Comparison of ENCODE assay signal across 1 cellular context in genomic region chr6:29649701-29650673, GRCh38.
TF ChIP-seq lines count a peak whose summit lies in the region.

No MANE protein-coding gene starts in this region.

TF ChIP-seq in HepG2, 621 proteins besides CTCF, POLR2A, EP300 and RAD21 (continued from another document and continues in another):
- no peak for TF ChIP-seq ZNF205 (CRISPR knock-in tag; IDR thresholded peaks at IDR 0.05)
- 0 out of 2 replicates have a peak, but pooled peaks have one; percentile 43 for TF ChIP-seq ZMAT3 (CRISPR knock-in tag; conservative IDR thresholded peaks at IDR 0.05)
- peak; percentile 18; the same call in 1 of the 2 replicates for TF ChIP-seq GABPB1 (CRISPR knock-in tag; IDR thresholded peaks at IDR 0.05)
- TF ChIP-seq ZBTB42 (CRISPR knock-in tag; IDR thresholded peaks at IDR 0.05) = no peak
- TF ChIP-seq TCF7 (IDR thresholded peaks at IDR 0.05; ENCODE audit: low read depth) = no peak
- no peak for TF ChIP-seq NR1H2 (CRISPR knock-in tag; IDR thresholded peaks at IDR 0.05; ENCODE audit: borderline replicate concordance, low read depth)
- TF ChIP-seq SOX13 (IDR thresholded peaks at IDR 0.05) = no peak
- no peak for TF ChIP-seq SOX13 (CRISPR knock-in tag; conservative IDR thresholded peaks at IDR 0.05 in 1 of 2, IDR thresholded peaks at IDR 0.05 in 1 of 2)
- TF ChIP-seq EEA1 (CRISPR knock-in tag; IDR thresholded peaks at IDR 0.05; ENCODE audit: borderline replicate concordance) = 0 out of 2 replicates have a peak, but pooled peaks have one; percentile 51
- peak; percentile 69 for TF ChIP-seq SPEN (CRISPR knock-in tag; IDR thresholded peaks at IDR 0.05; ENCODE audit: low read depth)
- TF ChIP-seq ZNF337 (CRISPR knock-in tag; IDR thresholded peaks at IDR 0.05; ENCODE audit: borderline replicate concordance, low read depth) = no peak
- TF ChIP-seq SP2 (CRISPR knock-in tag; IDR thresholded peaks at IDR 0.05) = no peak
- peak; percentile 31; the same call in 1 of the 2 replicates for TF ChIP-seq ZNF788 (CRISPR knock-in tag; IDR thresholded peaks at IDR 0.05; ENCODE audit: borderline replicate concordance)
- no peak for TF ChIP-seq E2F1 (CRISPR knock-in tag; IDR thresholded peaks at IDR 0.05)
- 0 out of 2 replicates have a peak, but pooled peaks have one; percentile 37 for TF ChIP-seq MED1 (CRISPR knock-in tag; IDR thresholded peaks at IDR 0.05)
- TF ChIP-seq KLF6 (CRISPR knock-in tag; IDR thresholded peaks at IDR 0.05) = no peak
- TF ChIP-seq ZNF619 (CRISPR knock-in tag; IDR thresholded peaks at IDR 0.05) = no peak
- TF ChIP-seq TMF1 (CRISPR knock-in tag; IDR thresholded peaks at IDR 0.05; ENCODE audit: low read depth) = no peak
- TF ChIP-seq ZFP36L2 (CRISPR knock-in tag; IDR thresholded peaks at IDR 0.05) = no peak
- no peak for TF ChIP-seq ZNF770 (CRISPR knock-in tag; IDR thresholded peaks at IDR 0.05)
- no peak for TF ChIP-seq ZKSCAN1 (IDR thresholded peaks at IDR 0.05; ENCODE audit: low read length)
- no peak for TF ChIP-seq RARA (CRISPR knock-in tag; IDR thresholded peaks at IDR 0.05)
- TF ChIP-seq ZNF724P (CRISPR knock-in tag; IDR thresholded peaks at IDR 0.05; ENCODE audit: borderline replicate concordance) = no peak
- no peak for TF ChIP-seq ELF4 (CRISPR knock-in tag; IDR thresholded peaks at IDR 0.05; ENCODE audit: borderline replicate concordance)
- TF ChIP-seq NRL (CRISPR knock-in tag; IDR thresholded peaks at IDR 0.05; ENCODE audit: borderline replicate concordance) = peak; percentile 22; the same call in 1 of the 2 replicates
- 0 out of 2 replicates have a peak, but pooled peaks have one; percentile 11 for TF ChIP-seq FOSL2 (CRISPR knock-in tag; IDR thresholded peaks at IDR 0.05)
- TF ChIP-seq CREB1 (IDR thresholded peaks at IDR 0.05) = peak; percentile 99
- peak; percentile 99 for TF ChIP-seq CREB1 (CRISPR knock-in tag; IDR thresholded peaks at IDR 0.05)
- peak; percentile 83 for TF ChIP-seq ELF1 (CRISPR knock-in tag; IDR thresholded peaks at IDR 0.05)
- TF ChIP-seq ZBTB49 (CRISPR knock-in tag; IDR thresholded peaks at IDR 0.05; ENCODE audit: borderline replicate concordance) = no peak
- no peak for TF ChIP-seq MXI1 (IDR thresholded peaks at IDR 0.05; ENCODE audit: borderline replicate concordance, low read depth, low read length)
- no peak for TF ChIP-seq REST (IDR thresholded peaks at IDR 0.05; ENCODE audit: borderline replicate concordance in 1 of 2, low read depth in 1 of 2, low read length in 2 of 2)
- no peak for TF ChIP-seq ZNF781 (CRISPR knock-in tag; IDR thresholded peaks at IDR 0.05; ENCODE audit: borderline replicate concordance, not compliant biosample characterization)
- no peak for TF ChIP-seq ZNF30 (CRISPR knock-in tag; IDR thresholded peaks at IDR 0.05)
- no peak for TF ChIP-seq DPF2 (CRISPR knock-in tag; IDR thresholded peaks at IDR 0.05; ENCODE audit: borderline replicate concordance, low read depth)
- 0 out of 2 replicates have a peak, but pooled peaks have one; percentile 65 for TF ChIP-seq TBP (CRISPR knock-in tag; IDR thresholded peaks at IDR 0.05)
- TF ChIP-seq TRIM24 (CRISPR knock-in tag; IDR thresholded peaks at IDR 0.05) = no peak
- no peak for TF ChIP-seq MAFG (CRISPR knock-in tag; IDR thresholded peaks at IDR 0.05)
- TF ChIP-seq ZNF318 (CRISPR knock-in tag; IDR thresholded peaks at IDR 0.05) = no peak
- TF ChIP-seq PCBP1 (IDR thresholded peaks at IDR 0.05; ENCODE audit: borderline replicate concordance, low read depth, low read length) = no peak
- TF ChIP-seq ZXDC (CRISPR knock-in tag; IDR thresholded peaks at IDR 0.05) = no peak
- TF ChIP-seq MXD1 (CRISPR knock-in tag; IDR thresholded peaks at IDR 0.05) = no peak
- TF ChIP-seq CBX2 (IDR thresholded peaks at IDR 0.05; ENCODE audit: low read depth, low read length) = no peak
- no peak for TF ChIP-seq CBX2 (CRISPR knock-in tag; IDR thresholded peaks at IDR 0.05; ENCODE audit: low read depth)
